In the genomic region with DNA sequence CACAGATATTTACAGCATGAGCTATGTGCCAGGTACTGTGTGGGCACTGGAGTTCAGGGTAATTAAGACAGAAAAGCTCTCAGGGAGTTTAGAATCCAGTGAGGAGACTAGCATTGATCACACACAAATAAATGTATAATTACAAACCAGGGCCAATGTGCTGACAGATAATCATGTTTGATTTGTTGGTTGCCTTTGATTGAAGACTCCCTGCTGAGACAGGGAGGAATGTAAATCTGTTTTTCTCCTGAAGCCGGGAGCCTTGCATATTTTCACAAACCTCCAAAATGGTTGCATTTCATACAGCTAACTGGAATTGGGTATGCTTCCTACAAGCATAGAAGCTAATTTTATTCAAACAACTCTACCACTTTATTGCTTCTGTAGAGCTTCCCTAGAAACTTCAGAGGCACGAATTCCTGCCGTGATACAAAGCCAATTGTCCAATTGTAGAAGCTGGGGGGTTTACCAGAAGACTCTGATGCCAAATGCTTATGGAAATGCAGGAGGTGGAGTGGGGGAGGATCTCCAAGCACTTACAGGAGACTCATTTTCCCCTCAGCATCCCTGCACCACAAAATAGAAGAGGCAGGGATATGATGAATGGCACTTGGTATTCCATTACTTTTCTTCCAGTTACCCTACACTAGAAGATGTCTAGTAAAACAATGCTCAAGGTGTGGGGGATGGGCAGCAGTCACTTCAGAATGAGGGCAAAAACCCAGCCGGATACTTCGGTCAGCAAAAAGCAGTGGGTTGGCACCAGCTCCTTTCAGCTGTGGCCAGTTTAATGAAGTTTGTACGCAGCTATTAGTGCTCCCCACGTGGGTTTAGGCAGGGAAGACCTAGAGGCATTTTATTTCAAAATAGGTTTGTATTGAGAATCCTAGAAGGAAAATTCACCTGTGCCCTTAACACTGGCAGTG, we compare ENCODE assay signal across 16 cellular contexts.
"Had no signal": no experiment of that assay in that cellular context is flagged by ENCODE, and none has a peak within 500 bp of the region (broad histone marks: within the 10 kb centered on the region; RNA-seq: fewer than 3 reads in every experiment).

No MANE protein-coding gene starts in this region.

- H3K27ac ChIP-seq: dorsolateral prefrontal cortex, ovary, thoracic aorta had no signal

- H3K27me3 ChIP-seq: ovary had no signal

- FAIRE-seq: bronchial epithelial cell, endometrium, islet of Langerhans had no signal

- H3K9me3 ChIP-seq: ovary, thoracic aorta had no signal

- H3K4me3 ChIP-seq: dorsolateral prefrontal cortex, ovary, thoracic aorta had no signal

- H3K36me3 ChIP-seq: ovary, thoracic aorta had no signal

- DNase-seq: activated CD4-positive, alpha-beta memory T cell treated with anti-CD3 and anti-CD28 coated beads for 36 hours; activated CD4-positive, alpha-beta T cell treated with anti-CD3 and anti-CD28 coated beads for 1 hour; activated effector memory CD4-positive, alpha-beta T cell treated with anti-CD3 and anti-CD28 coated beads, Interleukin-2, amount 50 U/mL, for 16 hours; activated naive CD8-positive, alpha-beta T cell treated with anti-CD3 and anti-CD28 coated beads, Interleukin-2, amount 10 ng/mL, durations not matched to agents 7 days and 5 days; activated T-cell treated with anti-CD3 and anti-CD28 coated beads, Interleukin-2, amount 50 U/mL, for 4 hours; aorta; dorsolateral prefrontal cortex; hippocampal formation; mammary epithelial cell; ovary; stimulated activated CD4-positive, alpha-beta T cell treated with anti-CD3 and anti-CD28 coated beads, Interleukin-4, amount 100 ng/mL, for 4 hours; stimulated activated naive CD8-positive, alpha-beta T cell treated with anti-CD3 and anti-CD28 coated beads, Interleukin-15, amount 100 ng/mL, for 72 hours had no signal
